ENCODE assay signal across 8 cellular contexts in genomic region chr7:98165827-98166667, GRCh38. TPM values are rescaled to one million over a fixed set of nuclear protein-coding genes. Genes with fewer than 3 reads are reported as not detected.
A peak's percentile ranks its signal among the peaks of the same experiment; 100 is the strongest.
DNase-seq lines count a peak whose midpoint lies in the region; ATAC-seq, FAIRE-seq and TF ChIP-seq lines count a peak whose summit lies in the region.

No MANE protein-coding gene starts in this region.

- H3K27me3 Mint-ChIP-seq in mesothelial cell of epicardium (ENCODE audit: low read depth), result no peaks in the 10 kb centered on the region
- H3K27me3 Mint-ChIP-seq in stimulated activated naive CD8-positive, alpha-beta T cell treated with anti-CD3 and anti-CD28 coated beads, Interleukin-15, amount 100 ng/mL, for 72 hours, result no peaks in the 10 kb centered on the region

- H3K4me1 Mint-ChIP-seq in mesothelial cell of epicardium, result peaks cover 21% of the 10 kb centered on the region
- H3K4me1 Mint-ChIP-seq in stimulated activated naive CD8-positive, alpha-beta T cell treated with anti-CD3 and anti-CD28 coated beads, Interleukin-15, amount 100 ng/mL, for 72 hours, result peaks cover 10% of the 10 kb centered on the region

- no peak for FAIRE-seq in HTR-8/SVneo (lab: Jason Lieb, UNC)

- DNase-seq in activated gamma-delta T cell treated with Interleukin-2 at 50 U/mL for 16 hours (peak; percentile 43), activated gamma-delta T cell (lab: John Stamatoyannopoulos, UW) (no peak), dermis blood vessel endothelial cell (peak; percentile 65), mesothelial cell of epicardium (ENCODE audit: low spot score in 2 of 2, unreplicated experiment in 2 of 2) (peak in 1 of 2 experiments; percentile 47), HTR-8/SVneo (ENCODE audit: insufficient read length, low spot score) (no peak)
- peak; percentile 34 to 61 for DNase-seq in stimulated activated naive CD8-positive, alpha-beta T cell treated with anti-CD3 and anti-CD28 coated beads, Interleukin-15, amount 100 ng/mL, for 72 hours

- H3K4me3 Mint-ChIP-seq in mesothelial cell of epicardium, result no peak overlapping the region
- no peak overlapping the region for H3K4me3 Mint-ChIP-seq in stimulated activated naive CD8-positive, alpha-beta T cell treated with anti-CD3 and anti-CD28 coated beads, Interleukin-15, amount 100 ng/mL, for 72 hours

- no peak overlapping the region for H3K4me3 ChIP-seq in WI38 (ENCODE audit: low read depth, low read length)

- TF ChIP-seq CTCF in LNCAP (IDR thresholded peaks at IDR 0.05) (peak; percentile 84), WI38 (IDR thresholded peaks at IDR 0.05; ENCODE audit: low read depth, low read length) (peak; percentile 52), mesothelial cell of epicardium (IDR thresholded peaks at IDR 0.05; ENCODE audit: unreplicated experiment) (peak; percentile 51)

- peak; percentile 88 for ATAC-seq in stimulated activated naive CD8-positive, alpha-beta T cell treated with anti-CD3 and anti-CD28 coated beads, Interleukin-15, amount 100 ng/mL, for 72 hours

- no peak overlapping the region for H3K27ac Mint-ChIP-seq in mesothelial cell of epicardium
- no peak overlapping the region for H3K27ac Mint-ChIP-seq in stimulated activated naive CD8-positive, alpha-beta T cell treated with anti-CD3 and anti-CD28 coated beads, Interleukin-15, amount 100 ng/mL, for 72 hours

- H3K9me3 Mint-ChIP-seq in mesothelial cell of epicardium, result no peaks in the 10 kb centered on the region
- no peaks in the 10 kb centered on the region for H3K9me3 Mint-ChIP-seq in stimulated activated naive CD8-positive, alpha-beta T cell treated with anti-CD3 and anti-CD28 coated beads, Interleukin-15, amount 100 ng/mL, for 72 hours

- H3K36me3 Mint-ChIP-seq in mesothelial cell of epicardium, result no peaks in the 10 kb centered on the region

RNA-seq across cellular contexts. Expression of gene BHLHA15, which starts 45.2 kb away (rescaled TPM):
- total RNA-seq in dermis blood vessel endothelial cell (0.17 and 3.4 TPM in 2 replicates), mesothelial cell of epicardium (0.57 to 1.0 TPM in 2 of 3 replicates, not detected in the other)

RNA-seq across cellular contexts. Expression of gene LMTK2, which starts 59.4 kb away (rescaled TPM):
- total RNA-seq in dermis blood vessel endothelial cell (10.4 and 13.3 TPM in 2 replicates), mesothelial cell of epicardium (22.0 to 23.1 TPM (median 23.0 TPM) in 3 replicates)

Comparison
In these comparisons a context has a peak if more than half of its experiments do, and no peak if none do; other contexts are left out.
1. DNase-seq: peak in activated gamma-delta T cell treated with Interleukin-2 at 50 U/mL for 16 hours (single experiment), dermis blood vessel endothelial cell (single experiment) and stimulated activated naive CD8-positive, alpha-beta T cell treated with anti-CD3 and anti-CD28 coated beads, Interleukin-15, amount 100 ng/mL, for 72 hours (2 of 2); none in activated gamma-delta T cell (single experiment) and HTR-8/SVneo (single experiment).
2. Peak in every context shown above with its lines, with median percentiles within 50 percentile points of each other: CTCF ChIP-seq.